In genomic region chr1:1122078-1122811, GRCh38 we compare ENCODE assay signal across 1 cellular context.
TF ChIP-seq lines count a peak whose summit lies in the region.

No MANE protein-coding gene starts in this region.

TF ChIP-seq in HepG2, 621 proteins besides CTCF, POLR2A, EP300 and RAD21 (continued from another document and continues in another):
- no peak; the same call in 1 of the 2 replicates for TF ChIP-seq PRDM10 (CRISPR knock-in tag; IDR thresholded peaks at IDR 0.05; ENCODE audit: low read depth)
- TF ChIP-seq BRD4 (CRISPR knock-in tag; IDR thresholded peaks at IDR 0.05), result no peak
- TF ChIP-seq RBM39 (IDR thresholded peaks at IDR 0.05; ENCODE audit: low read depth, low read length, poor library complexity, severe bottlenecking), result no peak
- TF ChIP-seq ELF1 (CRISPR knock-in tag; IDR thresholded peaks at IDR 0.05), result no peak
- TF ChIP-seq ZNF225 (CRISPR knock-in tag; IDR thresholded peaks at IDR 0.05), result no peak
- TF ChIP-seq TFE3 (CRISPR knock-in tag; IDR thresholded peaks at IDR 0.05), result no peak
- TF ChIP-seq KDM2A (CRISPR knock-in tag; IDR thresholded peaks at IDR 0.05; ENCODE audit: borderline replicate concordance, low read depth), result peak; percentile 89
- no peak for TF ChIP-seq ZBTB42 (CRISPR knock-in tag; IDR thresholded peaks at IDR 0.05)
- no peak for TF ChIP-seq ZNF44 (CRISPR knock-in tag; IDR thresholded peaks at IDR 0.05)
- no peak for TF ChIP-seq ZSCAN9 (CRISPR knock-in tag; IDR thresholded peaks at IDR 0.05; ENCODE audit: borderline replicate concordance)
- peak; percentile 62; the same call in 1 of the 2 replicates for TF ChIP-seq MTF2 (CRISPR knock-in tag; IDR thresholded peaks at IDR 0.05; ENCODE audit: borderline replicate concordance)
- TF ChIP-seq KDM5A (IDR thresholded peaks at IDR 0.05; ENCODE audit: borderline replicate concordance, low read length), result no peak
- peak; percentile 43; the same call in 1 of the 2 replicates for TF ChIP-seq PATZ1 (CRISPR knock-in tag; IDR thresholded peaks at IDR 0.05)
- TF ChIP-seq ZNF34 (CRISPR knock-in tag; IDR thresholded peaks at IDR 0.05; ENCODE audit: borderline replicate concordance), result no peak
- no peak for TF ChIP-seq MYNN (CRISPR knock-in tag; IDR thresholded peaks at IDR 0.05; ENCODE audit: low read depth)
- TF ChIP-seq ETV6 (CRISPR knock-in tag; conservative IDR thresholded peaks at IDR 0.05), result no peak
- peak; percentile 43; the same call in 1 of the 2 replicates for TF ChIP-seq ZNF501 (CRISPR knock-in tag; IDR thresholded peaks at IDR 0.05)
- no peak for TF ChIP-seq SP140L (CRISPR knock-in tag; IDR thresholded peaks at IDR 0.05; ENCODE audit: borderline replicate concordance)
- TF ChIP-seq ZNF710 (CRISPR knock-in tag; IDR thresholded peaks at IDR 0.05; ENCODE audit: borderline replicate concordance), result peak; percentile 45; the same call in 1 of the 2 replicates
- peak; percentile 58 for TF ChIP-seq THAP11 (CRISPR knock-in tag; IDR thresholded peaks at IDR 0.05)
- no peak for TF ChIP-seq KLF6 (CRISPR knock-in tag; IDR thresholded peaks at IDR 0.05)
- no peak for TF ChIP-seq ZFP90 (CRISPR knock-in tag; IDR thresholded peaks at IDR 0.05; ENCODE audit: borderline replicate concordance)
- TF ChIP-seq ZBTB7B (CRISPR knock-in tag; IDR thresholded peaks at IDR 0.05), result peak; percentile 69
- 0 out of 2 replicates have a peak, but pooled peaks have one; percentile 21 for TF ChIP-seq ZNF629 (CRISPR knock-in tag; conservative IDR thresholded peaks at IDR 0.05)
- TF ChIP-seq PRPF4 (IDR thresholded peaks at IDR 0.05; ENCODE audit: low read depth, low read length, poor library complexity, severe bottlenecking), result no peak
- TF ChIP-seq PPARG (CRISPR knock-in tag; conservative IDR thresholded peaks at IDR 0.05), result no peak
- TF ChIP-seq ZNF883 (CRISPR knock-in tag; IDR thresholded peaks at IDR 0.05; ENCODE audit: not compliant biosample characterization), result peak; percentile 57
- 0 out of 2 replicates have a peak, but pooled peaks have one; percentile 50 for TF ChIP-seq GZF1 (CRISPR knock-in tag; IDR thresholded peaks at IDR 0.05)
- TF ChIP-seq ZNF414 (CRISPR knock-in tag; IDR thresholded peaks at IDR 0.05), result no peak
- TF ChIP-seq AGO1 (IDR thresholded peaks at IDR 0.05; ENCODE audit: low read depth, low read length, poor library complexity, severe bottlenecking), result no peak
- 0 out of 2 replicates have a peak, but pooled peaks have one; percentile 14 for TF ChIP-seq TFDP2 (CRISPR knock-in tag; IDR thresholded peaks at IDR 0.05)
- TF ChIP-seq PRMT3 (CRISPR knock-in tag; IDR thresholded peaks at IDR 0.05; ENCODE audit: borderline replicate concordance, low read depth), result no peak
- no peak for TF ChIP-seq MXD3 (CRISPR knock-in tag; IDR thresholded peaks at IDR 0.05)
- peak; percentile 64 for TF ChIP-seq ZNF263 (CRISPR knock-in tag; IDR thresholded peaks at IDR 0.05)
- no peak for TF ChIP-seq ATF5 (CRISPR knock-in tag; IDR thresholded peaks at IDR 0.05; ENCODE audit: low read depth)
- TF ChIP-seq FOXA3 (CRISPR knock-in tag; IDR thresholded peaks at IDR 0.05), result 0 out of 2 replicates have a peak, but pooled peaks have one; percentile 9
- no peak for TF ChIP-seq ARNTL (CRISPR knock-in tag; IDR thresholded peaks at IDR 0.05)
- TF ChIP-seq JUNB (CRISPR knock-in tag; IDR thresholded peaks at IDR 0.05; ENCODE audit: borderline replicate concordance), result no peak
- TF ChIP-seq SAP130 (CRISPR knock-in tag; IDR thresholded peaks at IDR 0.05; ENCODE audit: low read depth), result peak; percentile 43; the same call in 1 of the 2 replicates
- no peak for TF ChIP-seq HNF1A (IDR thresholded peaks at IDR 0.05; ENCODE audit: low read depth)
- TF ChIP-seq HNF1A (CRISPR knock-in tag; IDR thresholded peaks at IDR 0.05; ENCODE audit: borderline replicate concordance), result no peak
- peak; percentile 14; the same call in 1 of the 2 replicates for TF ChIP-seq ZNF350 (CRISPR knock-in tag; IDR thresholded peaks at IDR 0.05; ENCODE audit: borderline replicate concordance, low read depth)
- peak; percentile 53 for TF ChIP-seq HNRNPLL (IDR thresholded peaks at IDR 0.05; ENCODE audit: low read depth, low read length, poor library complexity, severe bottlenecking)
- peak; percentile 39; the same call in 1 of the 2 replicates for TF ChIP-seq HDAC1 (CRISPR knock-in tag; IDR thresholded peaks at IDR 0.05)
- no peak for TF ChIP-seq TIGD3 (CRISPR knock-in tag; IDR thresholded peaks at IDR 0.05; ENCODE audit: borderline replicate concordance)
- no peak for TF ChIP-seq ZFP62 (CRISPR knock-in tag; IDR thresholded peaks at IDR 0.05)
